9 cellular contexts compared by ENCODE assay signal in genomic region chr5:59276277-59276647, GRCh38.
DNase-seq lines count a peak whose midpoint lies in the region; ATAC-seq and TF ChIP-seq lines count a peak whose summit lies in the region.
"Had no signal": no experiment of that assay in that cellular context is flagged by ENCODE, and none has a peak within 500 bp of the region (broad histone marks: within the 10 kb centered on the region; RNA-seq: fewer than 3 reads in every experiment).

No MANE protein-coding gene starts in this region.

- H3K4me1 ChIP-seq in HUES48 (ENCODE audit: control insufficient read depth, insufficient read depth, low read length) (peaks cover 20% of the 10 kb centered on the region), left lung (peaks cover 12 to 27% of the 10 kb centered on the region in 2 donors), skeletal muscle satellite cell (ENCODE audit: control insufficient read depth, insufficient read depth, low read length) (peaks cover 14% of the 10 kb centered on the region)

- H3K27ac Mint-ChIP-seq in chondrocyte (ENCODE audit: unreplicated experiment): peak overlapping the region; percentile 97

- no peak for DNase-seq in chondrocyte (ENCODE audit: low spot score)
- no peak for DNase-seq in left lung
- DNase-seq in NCI-H2107 (lab: John Stamatoyannopoulos, UW): no peak
- DNase-seq in erythroblast (lab: John Stamatoyannopoulos, UW): no peak
- DNase-seq in HUDEP-2 (lab: John Stamatoyannopoulos, UW; ENCODE audit: unreplicated experiment in 76 of 76): no peak
- no peak for DNase-seq in COR-L47 (lab: John Stamatoyannopoulos, UW)
- DNase-seq: stimulated activated CD4-positive, alpha-beta T cell treated with anti-CD3 and anti-CD28 coated beads, Interleukin-4, amount 100 ng/mL, for 1 hour had no signal

- TF ChIP-seq POLR2A in erythroblast (IDR thresholded peaks at IDR 0.05; ENCODE audit: low read length): no peak

- no peaks in the 10 kb centered on the region for H3K36me3 Mint-ChIP-seq in chondrocyte (ENCODE audit: low read depth)

- H3K36me3 ChIP-seq in HUES48 (ENCODE audit: control insufficient read depth, insufficient read depth, low read length) (no peaks in the 10 kb centered on the region), left lung (no peaks in the 10 kb centered on the region), skeletal muscle satellite cell (ENCODE audit: insufficient read depth, low read length) (no peaks in the 10 kb centered on the region)

- peak overlapping the region; percentile 84 for H3K4me3 Mint-ChIP-seq in chondrocyte (ENCODE audit: unreplicated experiment)

- H3K27me3 ChIP-seq in HUES48 (ENCODE audit: control insufficient read depth, insufficient read depth, low read length): no peaks in the 10 kb centered on the region; the same call in 1 of the 2 replicates
- no peaks in the 10 kb centered on the region for H3K27me3 ChIP-seq in left lung
- H3K27me3 ChIP-seq in skeletal muscle satellite cell (ENCODE audit: control insufficient read depth, insufficient read depth, low read length): no peaks in the 10 kb centered on the region

- ATAC-seq in left lung: no peak

- H3K4me1 Mint-ChIP-seq in chondrocyte (ENCODE audit: low read depth): peaks cover 55% of the 10 kb centered on the region

- H3K27ac ChIP-seq in HUES48 (ENCODE audit: low read depth, low read length) (peak overlapping the region; percentile 45), left lung (peak overlapping the region; percentile 78 to 91)

- no peak for TF ChIP-seq CTCF in chondrocyte (IDR thresholded peaks at IDR 0.05)
- TF ChIP-seq CTCF in left lung (IDR thresholded peaks at IDR 0.05): no peak

- no peaks in the 10 kb centered on the region for H3K27me3 Mint-ChIP-seq in chondrocyte (ENCODE audit: low read depth)

- no peaks in the 10 kb centered on the region for H3K9me3 Mint-ChIP-seq in chondrocyte (ENCODE audit: low read depth)

- peak overlapping the region; percentile 92 for H3K4me2 ChIP-seq in skeletal muscle satellite cell (ENCODE audit: low read length)

- H3K4me3 ChIP-seq in HUES48 (ENCODE audit: low read depth, low read length) (peak overlapping the region; percentile 57), left lung (peak overlapping the region in 1 of 2 donors; percentile 46), skeletal muscle satellite cell (ENCODE audit: low read length) (peak overlapping the region; percentile 71)

- H3K9me3 ChIP-seq in HUES48 (ENCODE audit: control insufficient read depth, insufficient read depth, low read length): no peaks in the 10 kb centered on the region
- H3K9me3 ChIP-seq in left lung: no peaks in the 10 kb centered on the region
- no peaks in the 10 kb centered on the region for H3K9me3 ChIP-seq in skeletal muscle satellite cell (replicated peaks; ENCODE audit: low read length)

- intact Hi-C loops in left lung (cut with DNase I): no loop called here

- H3K9ac ChIP-seq in HUES48 (ENCODE audit: low read depth, low read length) (no peak overlapping the region), skeletal muscle satellite cell (ENCODE audit: low read depth, low read length) (peak overlapping the region; percentile 72)
